Comparison of ENCODE assay signal across 14 cellular contexts in genomic region chr6:110960014-110960390, GRCh38. TPM values are rescaled to one million over a fixed set of nuclear protein-coding genes. Genes with fewer than 3 reads are reported as not detected.
A peak's percentile ranks its signal among the peaks of the same experiment; 100 is the strongest.
DNase-seq lines count a peak whose midpoint lies in the region; ATAC-seq and TF ChIP-seq lines count a peak whose summit lies in the region.
"Had no signal": no experiment of that assay in that cellular context is flagged by ENCODE, and none has a peak within 500 bp of the region (broad histone marks: within the 10 kb centered on the region; RNA-seq: fewer than 3 reads in every experiment).

No MANE protein-coding gene starts in this region.

- no peaks in the 10 kb centered on the region for H3K27me3 Mint-ChIP-seq in CD8-positive, alpha-beta T cell (ENCODE audit: low read depth)
- no peaks in the 10 kb centered on the region for H3K27me3 Mint-ChIP-seq in activated naive CD8-positive, alpha-beta T cell treated with anti-CD3 and anti-CD28 coated beads, Interleukin-2, amount 10 ng/mL, durations not matched to agents 7 days and 5 days
- no peaks in the 10 kb centered on the region for H3K27me3 Mint-ChIP-seq in natural killer cell treated with Interleukin-12 subunit alpha and Interleukin-12 subunit beta and Interleukin-15 and Interleukin-18, amount 100 ng/mL, for 72 hours

- POLR2A ChIA-PET in CD8-positive, alpha-beta T cell (lab: Charles Lee): interaction anchor here (1.1 to 2.7 kb wide), 2 partner anchors 85 kb away, joined by 5 to 39 read pairs; partner anchors contain the start of gene AMD1
- POLR2A ChIA-PET in activated naive CD8-positive, alpha-beta T cell treated with anti-CD3 and anti-CD28 coated beads, Interleukin-2, amount 10 ng/mL, durations not matched to agents 7 days and 5 days (lab: Charles Lee): interaction anchor here (0.9 to 6.4 kb wide), 4 partner anchors 11 to 145 kb away, joined by 3 to 71 read pairs (median 22); partner anchors contain the start of genes AMD1 and CDK19

- intact Hi-C loops in CD8-positive, alpha-beta T cell (cut with DNase I, micrococcal nuclease): no loop called here
- intact Hi-C loops in thyroid gland (cut with DNase I): no loop called here

- H3K27me3 ChIP-seq in CD8-positive, alpha-beta T cell (ENCODE audit: insufficient read depth, low read length): no peaks in the 10 kb centered on the region
- H3K27me3 ChIP-seq in Karpas-422 (ENCODE audit: low read length) (no peaks in the 10 kb centered on the region), thyroid gland (no peaks in the 10 kb centered on the region)
- H3K27me3 ChIP-seq: colonic mucosa, esophagus squamous epithelium, neutrophil had no signal

- CTCF ChIA-PET in CD8-positive, alpha-beta T cell (lab: Charles Lee): interaction anchor here (1.0 kb wide), 1 partner anchor 147 kb away, joined by 3 read pairs; no protein-coding TSS in a partner anchor

- H3K4me3 Mint-ChIP-seq in CD8-positive, alpha-beta T cell: peak overlapping the region; percentile 49
- peak overlapping the region; percentile 42 for H3K4me3 Mint-ChIP-seq in activated naive CD8-positive, alpha-beta T cell treated with anti-CD3 and anti-CD28 coated beads, Interleukin-2, amount 10 ng/mL, durations not matched to agents 7 days and 5 days
- H3K4me3 Mint-ChIP-seq in natural killer cell treated with Interleukin-12 subunit alpha and Interleukin-12 subunit beta and Interleukin-15 and Interleukin-18, amount 100 ng/mL, for 72 hours: peak overlapping the region; percentile 60

- H3K9ac ChIP-seq in Karpas-422 (ENCODE audit: low read length): no peak overlapping the region

- DNase-seq in CD8-positive, alpha-beta T cell: no peak
- DNase-seq in Karpas-422 (no peak), thyroid gland (no peak)
- no peak for DNase-seq in activated naive CD8-positive, alpha-beta T cell treated with anti-CD3 and anti-CD28 coated beads, Interleukin-2, amount 10 ng/mL, durations not matched to agents 7 days and 5 days
- DNase-seq in natural killer cell treated with Interleukin-12 subunit alpha and Interleukin-12 subunit beta and Interleukin-15 and Interleukin-18, amount 100 ng/mL, for 72 hours (ENCODE audit: low spot score): no peak
- DNase-seq: activated CD4-positive, alpha-beta T cell treated with anti-CD3 and anti-CD28 coated beads, Interleukin-2, amount 50 U/mL, for 1 hour; colonic mucosa; esophagus squamous epithelium; hypothalamus; left ventricle myocardium superior; NCI-H345 had no signal

- no peak for TF ChIP-seq CTCF in CD8-positive, alpha-beta T cell (IDR thresholded peaks at IDR 0.05)
- no peak for TF ChIP-seq CTCF in thyroid gland (IDR thresholded peaks at IDR 0.05)

- peaks cover 25% of the 10 kb centered on the region for H3K79me2 ChIP-seq in Karpas-422 (ENCODE audit: low read length)

- H3K4me1 Mint-ChIP-seq in CD8-positive, alpha-beta T cell (ENCODE audit: low read depth): peaks cover 21% of the 10 kb centered on the region
- H3K4me1 Mint-ChIP-seq in activated naive CD8-positive, alpha-beta T cell treated with anti-CD3 and anti-CD28 coated beads, Interleukin-2, amount 10 ng/mL, durations not matched to agents 7 days and 5 days: peaks cover 10% of the 10 kb centered on the region
- H3K4me1 Mint-ChIP-seq in natural killer cell treated with Interleukin-12 subunit alpha and Interleukin-12 subunit beta and Interleukin-15 and Interleukin-18, amount 100 ng/mL, for 72 hours (ENCODE audit: low read depth in 2 of 2): peaks cover 13 to 14% of the 10 kb centered on the region in 2 donors

- H3K4me2 ChIP-seq in Karpas-422 (ENCODE audit: low read depth, low read length, poor library complexity, severe bottlenecking): peak overlapping the region; percentile 8

- H3K36me3 Mint-ChIP-seq in CD8-positive, alpha-beta T cell: peaks cover 44% of the 10 kb centered on the region
- H3K36me3 Mint-ChIP-seq in activated naive CD8-positive, alpha-beta T cell treated with anti-CD3 and anti-CD28 coated beads, Interleukin-2, amount 10 ng/mL, durations not matched to agents 7 days and 5 days: peaks cover 19% of the 10 kb centered on the region
- peaks cover 6% of the 10 kb centered on the region for H3K36me3 Mint-ChIP-seq in natural killer cell treated with Interleukin-12 subunit alpha and Interleukin-12 subunit beta and Interleukin-15 and Interleukin-18, amount 100 ng/mL, for 72 hours

- no peak overlapping the region for H3K27ac ChIP-seq in CD8-positive, alpha-beta T cell (ENCODE audit: low read depth, low read length)
- no peak overlapping the region for H3K27ac ChIP-seq in Karpas-422 (ENCODE audit: low read length)
- no peak overlapping the region for H3K27ac ChIP-seq in thyroid gland
- H3K27ac ChIP-seq: colonic mucosa had no signal

- H3K36me3 ChIP-seq in CD8-positive, alpha-beta T cell (ENCODE audit: insufficient read depth, low read length): peaks cover 7% of the 10 kb centered on the region
- H3K36me3 ChIP-seq in Karpas-422 (ENCODE audit: insufficient read depth, low read length) (peaks cover 28% of the 10 kb centered on the region), thyroid gland (peaks cover 9 to 12% of the 10 kb centered on the region in 2 donors)

- no peaks in the 10 kb centered on the region for H4K20me1 ChIP-seq in Karpas-422 (ENCODE audit: insufficient read depth, low read depth, low read length)

- H3K9me3 Mint-ChIP-seq in CD8-positive, alpha-beta T cell: no peaks in the 10 kb centered on the region
- no peaks in the 10 kb centered on the region for H3K9me3 Mint-ChIP-seq in activated naive CD8-positive, alpha-beta T cell treated with anti-CD3 and anti-CD28 coated beads, Interleukin-2, amount 10 ng/mL, durations not matched to agents 7 days and 5 days
- H3K9me3 Mint-ChIP-seq in natural killer cell treated with Interleukin-12 subunit alpha and Interleukin-12 subunit beta and Interleukin-15 and Interleukin-18, amount 100 ng/mL, for 72 hours: no peaks in the 10 kb centered on the region

- peak overlapping the region; percentile 64 for H3K27ac Mint-ChIP-seq in CD8-positive, alpha-beta T cell
- H3K27ac Mint-ChIP-seq in activated naive CD8-positive, alpha-beta T cell treated with anti-CD3 and anti-CD28 coated beads, Interleukin-2, amount 10 ng/mL, durations not matched to agents 7 days and 5 days: peak overlapping the region; percentile 57
- H3K27ac Mint-ChIP-seq in natural killer cell treated with Interleukin-12 subunit alpha and Interleukin-12 subunit beta and Interleukin-15 and Interleukin-18, amount 100 ng/mL, for 72 hours: peak overlapping the region; percentile 29 to 96

- H3K9me3 ChIP-seq in CD8-positive, alpha-beta T cell (ENCODE audit: low read length): no peaks in the 10 kb centered on the region
- H3K9me3 ChIP-seq in Karpas-422 (ENCODE audit: low read length): no peaks in the 10 kb centered on the region
- no peaks in the 10 kb centered on the region for H3K9me3 ChIP-seq in thyroid gland
- H3K9me3 ChIP-seq: colonic mucosa, esophagus squamous epithelium, neutrophil had no signal

- ATAC-seq in CD8-positive, alpha-beta T cell: no peak
- no peak for ATAC-seq in activated naive CD8-positive, alpha-beta T cell treated with anti-CD3 and anti-CD28 coated beads, Interleukin-2, amount 10 ng/mL, durations not matched to agents 7 days and 5 days (ENCODE audit: low read depth)
- no peak for ATAC-seq in natural killer cell treated with Interleukin-12 subunit alpha and Interleukin-12 subunit beta and Interleukin-15 and Interleukin-18, amount 100 ng/mL, for 72 hours
- ATAC-seq in GM19397 (IDR thresholded peaks at IDR 0.05; ENCODE audit: unreplicated experiment): no peak
- ATAC-seq in HG02571 (IDR thresholded peaks at IDR 0.05; ENCODE audit: unreplicated experiment): no peak
- ATAC-seq: left ventricle myocardium superior had no signal

- no peak for TF ChIP-seq POLR2A in thyroid gland (IDR thresholded peaks at IDR 0.05)

- no peak overlapping the region for H3K4me3 ChIP-seq in CD8-positive, alpha-beta T cell (ENCODE audit: low read depth, low read length)
- H3K4me3 ChIP-seq in Karpas-422 (ENCODE audit: low read length) (0 out of 2 replicates have a peak overlapping the region, but pooled peaks have one; percentile 85), thyroid gland (replicated peaks in 1 of 3) (no peak overlapping the region)

- H2AFZ ChIP-seq in Karpas-422 (ENCODE audit: low read length): no peak overlapping the region

- peaks cover 5% of the 10 kb centered on the region for H3K4me1 ChIP-seq in CD8-positive, alpha-beta T cell (ENCODE audit: insufficient read depth, low read length)
- H3K4me1 ChIP-seq in Karpas-422 (ENCODE audit: low read length): peaks cover 17% of the 10 kb centered on the region
- peaks cover 0 to 6% of the 10 kb centered on the region in 2 donors for H3K4me1 ChIP-seq in thyroid gland

- no peaks in the 10 kb centered on the region for H3K9me2 ChIP-seq in Karpas-422 (replicated peaks; ENCODE audit: insufficient read depth, low read length)

RNA-seq across cellular contexts. Expression of gene GTF3C6, which starts 1.5 kb away (rescaled TPM):
- 10 to 100 TPM; 25.0 to 26.3 TPM for total RNA-seq in CD8-positive, alpha-beta T cell
- 30.4 and 39.7 TPM in 2 replicates for total RNA-seq in Karpas-422 (2014; rRNA removed; shearing (Covaris generic); ENCODE audit: low replicate concordance)
- total RNA-seq in activated naive CD8-positive, alpha-beta T cell treated with anti-CD3 and anti-CD28 coated beads, Interleukin-2, amount 10 ng/mL, durations not matched to agents 7 days and 5 days: 10 to 100 TPM; 60.9 to 65.4 TPM
- total RNA-seq in natural killer cell treated with Interleukin-12 subunit alpha and Interleukin-12 subunit beta and Interleukin-15 and Interleukin-18, amount 100 ng/mL, for 72 hours: 100 to 1,000 TPM in 1 of 2 donors, 10 to 100 TPM in 1; 98.5 to 109 TPM
- total RNA-seq in thyroid gland: 10 to 100 TPM; 16.0 to 49.8 (median 39.9) TPM

RNA-seq across cellular contexts. Expression of gene RPF2, which starts 21.8 kb away (rescaled TPM):
- total RNA-seq in CD8-positive, alpha-beta T cell: 1 to 10 TPM; 7.5 to 7.7 TPM
- total RNA-seq in Karpas-422 (2014; rRNA removed; shearing (Covaris generic); ENCODE audit: low replicate concordance): 26.8 and 55.5 TPM in 2 replicates
- total RNA-seq in activated naive CD8-positive, alpha-beta T cell treated with anti-CD3 and anti-CD28 coated beads, Interleukin-2, amount 10 ng/mL, durations not matched to agents 7 days and 5 days: 10 to 100 TPM; 19.1 to 19.6 TPM
- 10 to 100 TPM; 39.0 to 49.2 TPM for total RNA-seq in natural killer cell treated with Interleukin-12 subunit alpha and Interleukin-12 subunit beta and Interleukin-15 and Interleukin-18, amount 100 ng/mL, for 72 hours
- total RNA-seq in thyroid gland: 10 to 100 TPM; 20.2 to 34.6 (median 23.9) TPM
